Comparison of ENCODE assay signal across 16 cellular contexts in the genomic region with DNA sequence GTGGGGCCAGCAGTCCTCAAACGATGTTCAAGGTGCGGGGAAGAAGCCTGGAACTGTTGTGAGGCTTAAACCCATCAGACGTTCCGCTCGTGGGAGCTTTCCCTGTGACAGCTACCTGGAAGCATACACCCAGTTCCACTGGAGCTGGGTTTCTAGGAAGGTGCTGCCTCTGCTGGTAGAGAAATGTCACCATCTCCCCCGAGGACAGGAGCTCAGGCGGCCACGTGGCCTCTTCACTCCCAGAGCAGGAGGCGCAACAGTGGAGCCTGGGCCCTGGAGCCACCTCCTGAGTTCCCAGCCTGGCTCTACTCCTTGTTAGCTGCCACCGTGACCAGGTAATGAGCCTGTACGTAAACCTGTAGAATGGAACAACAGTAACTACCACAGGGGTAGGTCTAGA.
DNase-seq lines count a peak whose midpoint lies in the region; ATAC-seq and TF ChIP-seq lines count a peak whose summit lies in the region.
"Had no signal": no experiment of that assay in that cellular context is flagged by ENCODE, and none has a peak within 500 bp of the region (broad histone marks: within the 10 kb centered on the region; RNA-seq: fewer than 3 reads in every experiment).

No MANE protein-coding gene starts in this region.

- H3K27ac ChIP-seq in body of pancreas, result no peak overlapping the region
- H3K27ac ChIP-seq: PC-9, SJCRH30 had no signal

- 39 to 59% methylated on average over 8 to 11 of the region's 11 CpGs for WGBS in body of pancreas, 2 donors

- no peaks in the 10 kb centered on the region for H3K4me1 ChIP-seq in body of pancreas
- H3K4me1 ChIP-seq: HAP-1, SJCRH30 had no signal

- TF ChIP-seq POLR2A in body of pancreas (IDR thresholded peaks at IDR 0.05), result no peak

- DNase-seq in ELF-1 (ENCODE audit: low read depth, low spot score), result peak; percentile 19
- DNase-seq in HT-29 (ENCODE audit: low spot score), result peak; percentile 1
- DNase-seq in iPS-NIHi7 (ENCODE audit: extremely low spot score), result peak; percentile 70
- no peak for DNase-seq in body of pancreas
- no peak for DNase-seq in NCI-H2227 treated with DMSO at 0.1 percent for 48 hours (lab: John Stamatoyannopoulos, UW)
- DNase-seq: ACHN, AML-193, DMS 273 treated with DMSO at 0.1 percent for 48 hours, NCI-H1105 treated with DMSO at 0.1 percent for 48 hours, NCI-H1694 treated with DMSO at 0.1 percent for 48 hours, NCI-H226, PC-9, SJCRH30 had no signal

- no peak for TF ChIP-seq CTCF in body of pancreas (IDR thresholded peaks at IDR 0.05)

- intact Hi-C loops in body of pancreas (cut with DNase I), result no loop called here

- no peaks in the 10 kb centered on the region for H3K9me3 ChIP-seq in body of pancreas
- H3K9me3 ChIP-seq: HAP-1, SJCRH30 had no signal

- H3K4me3 ChIP-seq in body of pancreas, result no peak overlapping the region
- H3K4me3 ChIP-seq: HAP-1, PC-9, SJCRH30 had no signal

- no peaks in the 10 kb centered on the region for H3K36me3 ChIP-seq in body of pancreas (replicated peaks in 1 of 2; ENCODE audit: insufficient read depth in 1 of 2, low read depth in 2 of 2)
- H3K36me3 ChIP-seq: HAP-1, SJCRH30 had no signal

- no peaks in the 10 kb centered on the region for H3K27me3 ChIP-seq in body of pancreas
- H3K27me3 ChIP-seq: SJCRH30 had no signal

- ATAC-seq in GM21367 (IDR thresholded peaks at IDR 0.05; ENCODE audit: unreplicated experiment), result no peak
- ATAC-seq in HG03025 (IDR thresholded peaks at IDR 0.05; ENCODE audit: low FRiP score, unreplicated experiment), result no peak
- no peak for ATAC-seq in body of pancreas

Comparison
In these comparisons a context has a peak if more than half of its experiments do, and no peak if none do; other contexts are left out.
1. DNase-seq: peak in ELF-1 (single experiment), HT-29 (single experiment) and iPS-NIHi7 (single experiment); none in body of pancreas (0 of 4) and NCI-H2227 treated with DMSO at 0.1 percent for 48 hours (single experiment).